Comparison of ENCODE assay signal across 30 cellular contexts in genomic region chr15:69526696-69527095, GRCh38.
"Had no signal": no experiment of that assay in that cellular context is flagged by ENCODE, and none has a peak within 500 bp of the region (broad histone marks: within the 10 kb centered on the region; RNA-seq: fewer than 3 reads in every experiment).

No MANE protein-coding gene starts in this region.

- H3K27ac Mint-ChIP-seq: activated CD4-positive, alpha-beta memory T cell treated with anti-CD3 and anti-CD28 coated beads, Interleukin-2, amount 10 ng/mL, durations not matched to agents 7 days and 5 days; activated CD4-positive, alpha-beta T cell treated with anti-CD3 and anti-CD28 coated beads, Interleukin-2, amount 10 ng/mL, durations not matched to agents 7 days and 5 days; dendritic cell treated with granulocyte-macrophage colony-stimulating factor and Interleukin-4, amounts not matched to agents 40 ng/mL and 50 ng/mL, for 4 days; natural killer cell treated with Interleukin-12 subunit alpha and Interleukin-12 subunit beta and Interleukin-15 and Interleukin-18, amount 100 ng/mL, for 72 hours; stimulated activated memory B cell treated with anti-CD40 and anti-IgM and Interleukin-4, amounts not matched to agents 10 μg/mL and 1 μg/mL and 100 μg/mL, for 72 hours; stimulated activated naive CD8-positive, alpha-beta T cell treated with anti-CD3 and anti-CD28 coated beads, Interleukin-15, amount 100 ng/mL, for 72 hours; T-helper 17 cell; type B pancreatic cell had no signal

- H3K4me1 ChIP-seq: left lung, lower lobe of right lung, pancreas, uterus had no signal

- H3K36me3 Mint-ChIP-seq: activated naive CD4-positive, alpha-beta T cell treated with anti-CD3 and anti-CD28 coated beads, Interleukin-2, amount 50 U/mL, for 72 hours; natural killer cell treated with Interleukin-12 subunit alpha and Interleukin-12 subunit beta and Interleukin-15 and Interleukin-18, amount 100 ng/mL, for 72 hours; stimulated activated memory B cell treated with anti-CD40 and anti-IgM and Interleukin-4, amounts not matched to agents 10 μg/mL and 1 μg/mL and 100 μg/mL, for 72 hours; type B pancreatic cell had no signal

- H3K9me3 Mint-ChIP-seq: activated CD4-positive, alpha-beta memory T cell treated with anti-CD3 and anti-CD28 coated beads, Interleukin-2, amount 10 ng/mL, durations not matched to agents 7 days and 5 days; activated CD4-positive, alpha-beta T cell treated with anti-CD3 and anti-CD28 coated beads, Interleukin-2, amount 10 ng/mL, durations not matched to agents 7 days and 5 days; activated naive CD4-positive, alpha-beta T cell treated with anti-CD3 and anti-CD28 coated beads, Interleukin-2, amount 50 U/mL, for 72 hours; central memory CD8-positive, alpha-beta T cell; dendritic cell treated with granulocyte-macrophage colony-stimulating factor and Interleukin-4, amounts not matched to agents 40 ng/mL and 50 ng/mL, for 4 days; natural killer cell treated with Interleukin-12 subunit alpha and Interleukin-12 subunit beta and Interleukin-15 and Interleukin-18, amount 100 ng/mL, for 72 hours; stimulated activated memory B cell treated with anti-CD40 and anti-IgM and Interleukin-4, amounts not matched to agents 10 μg/mL and 1 μg/mL and 100 μg/mL, for 72 hours; stimulated activated naive CD8-positive, alpha-beta T cell treated with anti-CD3 and anti-CD28 coated beads, Interleukin-15, amount 100 ng/mL, for 72 hours; type B pancreatic cell had no signal

- H3K9me3 ChIP-seq: gastroesophageal sphincter, left lung, lower lobe of right lung, mucosa of descending colon, pancreas, prostate gland, sigmoid colon, uterus had no signal

- H3K4me1 Mint-ChIP-seq: activated CD4-positive, alpha-beta memory T cell treated with anti-CD3 and anti-CD28 coated beads, Interleukin-2, amount 10 ng/mL, durations not matched to agents 7 days and 5 days; central memory CD8-positive, alpha-beta T cell; stimulated activated memory B cell treated with anti-CD40 and anti-IgM and Interleukin-4, amounts not matched to agents 10 μg/mL and 1 μg/mL and 100 μg/mL, for 72 hours; T-helper 17 cell had no signal

- H3K27me3 ChIP-seq: gastroesophageal sphincter, pancreas, sigmoid colon, uterus had no signal

- H3K4me3 Mint-ChIP-seq: activated CD4-positive, alpha-beta memory T cell treated with anti-CD3 and anti-CD28 coated beads, Interleukin-2, amount 10 ng/mL, durations not matched to agents 7 days and 5 days; activated CD4-positive, alpha-beta T cell treated with anti-CD3 and anti-CD28 coated beads, Interleukin-2, amount 10 ng/mL, durations not matched to agents 7 days and 5 days; central memory CD8-positive, alpha-beta T cell; dendritic cell treated with granulocyte-macrophage colony-stimulating factor and Interleukin-4, amounts not matched to agents 40 ng/mL and 50 ng/mL, for 4 days; natural killer cell treated with Interleukin-12 subunit alpha and Interleukin-12 subunit beta and Interleukin-15 and Interleukin-18, amount 100 ng/mL, for 72 hours; stimulated activated memory B cell treated with anti-CD40 and anti-IgM and Interleukin-4, amounts not matched to agents 10 μg/mL and 1 μg/mL and 100 μg/mL, for 72 hours; stimulated activated naive CD8-positive, alpha-beta T cell treated with anti-CD3 and anti-CD28 coated beads, Interleukin-15, amount 100 ng/mL, for 72 hours; T-helper 17 cell; type B pancreatic cell had no signal

- H3K4me3 ChIP-seq: gastroesophageal sphincter, left lung, lower lobe of right lung, mucosa of descending colon, pancreas, prostate gland, sigmoid colon, uterus had no signal

- FAIRE-seq: bronchial epithelial cell, pancreas, small intestine had no signal

- DNase-seq: activated CD4-positive, alpha-beta memory T cell treated with anti-CD3 and anti-CD28 coated beads, Interleukin-2, amount 10 ng/mL, durations not matched to agents 7 days and 5 days; activated CD4-positive, alpha-beta T cell treated with anti-CD3 and anti-CD28 coated beads, Interleukin-2, amount 10 ng/mL, durations not matched to agents 7 days and 5 days; activated CD4-positive, CD25-positive, alpha-beta regulatory T cell treated with anti-CD3 and anti-CD28 coated beads, Interleukin-2, amount 50 U/mL, for 72 hours; activated naive CD4-positive, alpha-beta T cell; activated T-cell treated with anti-CD3 and anti-CD28 coated beads, Interleukin-2, amount 50 U/mL, for 48 hours; effector CD8-positive, alpha-beta T cell; kidney glomerular epithelial cell; lower lobe of right lung; mucosa of descending colon; pancreas; sigmoid colon; small intestine; stimulated activated CD4-positive, alpha-beta T cell treated with anti-CD3 and anti-CD28 coated beads, Interleukin-1b, Interleukin-23, amount 100 ng/mL, for 48 hours; stimulated activated CD4-positive, alpha-beta T cell treated with anti-CD3 and anti-CD28 coated beads, Interleukin-4, amount 100 ng/mL, for 4 hours; stimulated activated CD8-positive, alpha-beta memory T cell treated with anti-CD3 and anti-CD28 coated beads, Interleukin-4, amount 100 ng/mL, for 48 hours; stimulated activated naive CD8-positive, alpha-beta T cell treated with anti-CD3 and anti-CD28 coated beads, Interleukin-15, amount 100 ng/mL, for 72 hours; T-helper 17 cell; T1000; uterus; WERI-Rb-1 had no signal

- H3K36me3 ChIP-seq: gastroesophageal sphincter, left lung, lower lobe of right lung, pancreas, prostate gland, sigmoid colon, uterus, WERI-Rb-1 had no signal

- H3K27ac ChIP-seq: left lung, lower lobe of right lung, pancreas, prostate gland, uterus, WERI-Rb-1 had no signal

- H3K27me3 Mint-ChIP-seq: activated CD4-positive, alpha-beta T cell treated with anti-CD3 and anti-CD28 coated beads, Interleukin-2, amount 10 ng/mL, durations not matched to agents 7 days and 5 days had no signal
